ENCODE assay signal across 8 cellular contexts in genomic region chr3:48188266-48189201, GRCh38. TPM values are rescaled to one million over a fixed set of nuclear protein-coding genes. Genes with fewer than 3 reads are reported as not detected.
A peak's percentile ranks its signal among the peaks of the same experiment; 100 is the strongest.
DNase-seq lines count a peak whose midpoint lies in the region; ATAC-seq, FAIRE-seq and TF ChIP-seq lines count a peak whose summit lies in the region.

Gene CDC25A (minus strand): TSS chr3:48188417. CDS start chr3:48187947, 470 bp downstream.

- no peaks in the 10 kb centered on the region for H3K36me3 ChIP-seq in heart left ventricle
- H3K36me3 ChIP-seq in upper lobe of left lung, result no peaks in the 10 kb centered on the region

- H3K27ac ChIP-seq in heart left ventricle (peak within 1 kb of the TSS in 10 of 12 donors; percentile 17 to 71 (median 43)), upper lobe of left lung (peak within 1 kb of the TSS; percentile 27 to 69 (median 48))

- WGBS in heart left ventricle, 4 donors, result 8 to 13% (median 8%) methylated on average over 30 to 44 of the region's 44 CpGs
- 13 to 16% methylated on average over 21 to 36 of the region's 44 CpGs for WGBS in upper lobe of left lung, 2 donors

- peak; percentile 96 for FAIRE-seq in GM12892 (lab: Jason Lieb, UNC)

- TF ChIP-seq POLR2A in GM12892 (IDR thresholded peaks at IDR 0.05; ENCODE audit: low read depth, low read length) (peak; percentile 78), heart left ventricle (IDR thresholded peaks at IDR 0.05) (peak in 1 of 2 donors; percentile 15), upper lobe of left lung (IDR thresholded peaks at IDR 0.05) (no peak)

- peaks cover 0 to 15% (median 9%) of the 10 kb centered on the region in 12 donors for H3K4me1 ChIP-seq in heart left ventricle
- H3K4me1 ChIP-seq in upper lobe of left lung, result peaks cover 8 to 20% (median 13%) of the 10 kb centered on the region in 4 donors

- H3K27me3 ChIP-seq in heart left ventricle, result no peaks in the 10 kb centered on the region
- H3K27me3 ChIP-seq in upper lobe of left lung, result no peaks in the 10 kb centered on the region

- no peak for TF ChIP-seq EP300 in upper lobe of left lung (IDR thresholded peaks at IDR 0.05)

- ATAC-seq in HG02852 (IDR thresholded peaks at IDR 0.05; ENCODE audit: unreplicated experiment) (peak; percentile 94), heart left ventricle (peak; percentile 98 to 99 (median 99)), upper lobe of left lung (ENCODE audit: low FRiP score in 2 of 2) (peak; percentile 99)

- intact Hi-C loops in heart left ventricle (cut with DNase I), result no loop called here

- no peaks in the 10 kb centered on the region for H3K9me3 ChIP-seq in heart left ventricle
- H3K9me3 ChIP-seq in upper lobe of left lung, result no peaks in the 10 kb centered on the region

- peak in 1 of 12 donors; percentile 6 for TF ChIP-seq CTCF in heart left ventricle (IDR thresholded peaks at IDR 0.05)
- TF ChIP-seq CTCF in upper lobe of left lung (IDR thresholded peaks at IDR 0.05), result peak in 1 of 6 experiments; percentile 1

- DNase-seq in GM12892 (ENCODE audit: insufficient read length) (peak; percentile 93), NCI-H146 (lab: John Stamatoyannopoulos, UW) (peak; percentile 97), T-helper 1 cell (peak; percentile 86 to 99 (median 91)), amniotic epithelial cell (ENCODE audit: low read depth) (peak; percentile 98), heart left ventricle (peak; percentile 95 to 98 (median 96)), pons (ENCODE audit: low spot score) (peak; percentile 99), upper lobe of left lung (peak; percentile 89 to 98)

- H3K4me3 ChIP-seq in heart left ventricle (peak within 1 kb of the TSS; percentile 54 to 86 (median 72)), upper lobe of left lung (peak within 1 kb of the TSS; percentile 61 to 97 (median 84))

RNA-seq across cellular contexts. Expression of gene CDC25A, which starts in this region (rescaled TPM):
- 13.1 TPM for polyA plus RNA-seq in GM12892 (2012; ENCODE audit: missing spikeins)
- total RNA-seq in heart left ventricle, result 1 to 10 TPM in 5 of 9 donors, under 1 TPM in 4; 0.49 to 3.6 (median 1.1) TPM
- polyA plus RNA-seq in heart left ventricle, result under 1 TPM; 0.42 to 0.57 TPM
- total RNA-seq in upper lobe of left lung, result 1 to 10 TPM in 2 of 6 donors, under 1 TPM in 2, not detected in 2; 0.30 to 1.5 (median 0.93) TPM

Comparison
In these comparisons a context has a peak if more than half of its experiments do, and no peak if none do; other contexts are left out.
1. Peak in every context shown above with its lines: DNase-seq, ATAC-seq, H3K4me3 ChIP-seq and H3K27ac ChIP-seq.